8 cellular contexts compared by ENCODE assay signal in genomic region chr12:124862768-124863408, GRCh38. TPM values are rescaled to one million over a fixed set of nuclear protein-coding genes. Genes with fewer than 3 reads are reported as not detected.
DNase-seq lines count a peak whose midpoint lies in the region; ATAC-seq and TF ChIP-seq lines count a peak whose summit lies in the region.

No MANE protein-coding gene starts in this region.

- no peaks in the 10 kb centered on the region for H3K27me3 Mint-ChIP-seq in activated naive CD8-positive, alpha-beta T cell

- peak overlapping the region; percentile 81 for H3K27ac Mint-ChIP-seq in activated naive CD8-positive, alpha-beta T cell

- peaks cover 2% of the 10 kb centered on the region; the same call in 1 of the 2 replicates for H3K27me3 ChIP-seq in H7 (ENCODE audit: control insufficient read depth, insufficient read depth, low read length)
- H3K27me3 ChIP-seq in Loucy (ENCODE audit: insufficient read depth, low read length, poor library complexity, severe bottlenecking), result no peaks in the 10 kb centered on the region
- H3K27me3 ChIP-seq in left ventricle myocardium inferior (ENCODE audit: low read depth), result no peaks in the 10 kb centered on the region
- H3K27me3 ChIP-seq in psoas muscle (ENCODE audit: insufficient read depth in 3 of 3, low read length in 2 of 3), result no peaks in the 10 kb centered on the region

- H3K4me3 ChIP-seq in H7 (ENCODE audit: insufficient read depth, low read depth, low read length), result peak overlapping the region; percentile 86
- peak overlapping the region; percentile 81 for H3K4me3 ChIP-seq in Loucy (ENCODE audit: low read length, poor library complexity, severe bottlenecking)
- peak overlapping the region; percentile 78 for H3K4me3 ChIP-seq in left ventricle myocardium inferior
- H3K4me3 ChIP-seq in psoas muscle, result peak overlapping the region; percentile 71

- peaks cover 18% of the 10 kb centered on the region for H3K4me1 Mint-ChIP-seq in activated naive CD8-positive, alpha-beta T cell (ENCODE audit: low read depth)

- peak overlapping the region; percentile 89 for H3K4me2 ChIP-seq in Loucy (ENCODE audit: low read depth, low read length, poor library complexity, severe bottlenecking)

- no peaks in the 10 kb centered on the region for H3K36me3 Mint-ChIP-seq in activated naive CD8-positive, alpha-beta T cell

- TF ChIP-seq CTCF in Loucy (conservative IDR thresholded peaks at IDR 0.05; ENCODE audit: low read length), result no peak
- TF ChIP-seq CTCF in left ventricle myocardium inferior (IDR thresholded peaks at IDR 0.05; ENCODE audit: borderline replicate concordance), result no peak
- no peak for TF ChIP-seq CTCF in psoas muscle (IDR thresholded peaks at IDR 0.05)

- peak; percentile 62 for DNase-seq in DMS 273 (lab: John Stamatoyannopoulos, UW; ENCODE audit: unreplicated experiment)
- DNase-seq in DMS 273 treated with DMSO at 0.1 percent for 48 hours (lab: John Stamatoyannopoulos, UW), result no peak
- peak; percentile 67 for DNase-seq in H7
- no peak for DNase-seq in left ventricle myocardium inferior
- DNase-seq in psoas muscle, result no peak
- DNase-seq in NCI-H510A (lab: John Stamatoyannopoulos, UW), result no peak

- H3K9me3 ChIP-seq in Loucy (ENCODE audit: insufficient read depth, low read depth, low read length), result no peaks in the 10 kb centered on the region
- no peaks in the 10 kb centered on the region for H3K9me3 ChIP-seq in left ventricle myocardium inferior (replicated peaks)
- no peaks in the 10 kb centered on the region for H3K9me3 ChIP-seq in psoas muscle

- H3K27ac ChIP-seq in left ventricle myocardium inferior (replicated peaks) (peak overlapping the region; percentile 52), psoas muscle (peak overlapping the region; percentile 75)

- peaks cover 36% of the 10 kb centered on the region for H3K4me1 ChIP-seq in Loucy (ENCODE audit: insufficient read depth, low read length, poor library complexity, severe bottlenecking)
- peaks cover 29% of the 10 kb centered on the region for H3K4me1 ChIP-seq in left ventricle myocardium inferior
- no peaks in the 10 kb centered on the region for H3K4me1 ChIP-seq in psoas muscle

- peaks cover 9% of the 10 kb centered on the region; the same call in 1 of the 2 replicates for H3K79me2 ChIP-seq in Loucy (ENCODE audit: insufficient read depth, low read length)

- H4K20me1 ChIP-seq in Loucy (ENCODE audit: insufficient read depth, low read length, poor library complexity, severe bottlenecking), result no peaks in the 10 kb centered on the region

- H3K9me3 Mint-ChIP-seq in activated naive CD8-positive, alpha-beta T cell (ENCODE audit: low read depth), result no peaks in the 10 kb centered on the region

- peak; percentile 7 to 38 (median 23) for ATAC-seq in psoas muscle

- 22 to 31% (median 23%) methylated on average over 22 of the region's 22 CpGs for WGBS in psoas muscle, 3 donors

- no peaks in the 10 kb centered on the region for H3F3A ChIP-seq in Loucy (ENCODE audit: low read depth)

- H3K4me3 Mint-ChIP-seq in activated naive CD8-positive, alpha-beta T cell, result peak overlapping the region; percentile 87

- peak overlapping the region; percentile 87 for H3K9ac ChIP-seq in Loucy (ENCODE audit: low read depth, low read length, poor library complexity, severe bottlenecking)

- intact Hi-C loops in left ventricle myocardium inferior (cut with micrococcal nuclease) (no loop called here), psoas muscle (cut with DNase I) (no loop called here)

- H3K36me3 ChIP-seq in H7 (replicated peaks; ENCODE audit: control insufficient read depth, insufficient read depth, low read length), result peaks cover 2% of the 10 kb centered on the region
- no peaks in the 10 kb centered on the region for H3K36me3 ChIP-seq in Loucy (ENCODE audit: insufficient read depth, low read length)
- no peaks in the 10 kb centered on the region for H3K36me3 ChIP-seq in left ventricle myocardium inferior
- H3K36me3 ChIP-seq in psoas muscle (ENCODE audit: insufficient read depth in 1 of 2, low read depth in 1 of 2), result peaks cover 0 to 9% of the 10 kb centered on the region in 2 donors

- peak overlapping the region; percentile 91 for H2AFZ ChIP-seq in Loucy (ENCODE audit: low read length)

- H3K9me2 ChIP-seq in Loucy (replicated peaks; ENCODE audit: low read depth, low read length), result no peaks in the 10 kb centered on the region

RNA-seq across cellular contexts. Expression of gene SCARB1, which starts 0.8 kb away (rescaled TPM):
- total RNA-seq in H7 (2014; rRNA removed; shearing (Covaris generic)), result 44.9 and 45.1 TPM in 2 replicates
- total RNA-seq in left ventricle myocardium inferior (11.1 TPM), psoas muscle (10 to 100 TPM in 2 of 4 donors, 1 to 10 TPM in 2; 9.1 to 19.6 (median 12.6) TPM)
- polyA plus RNA-seq in psoas muscle, result 1 to 10 TPM; 5.7 to 8.6 (median 7.9) TPM

RNA-seq across cellular contexts. Expression of gene UBC, which starts 51.6 kb away (rescaled TPM):
- 1,051 and 1,131 TPM in 2 replicates for total RNA-seq in H7 (2014; rRNA removed; shearing (Covaris generic))
- 1,154 TPM for total RNA-seq in left ventricle myocardium inferior
- over 10,000 TPM in 1 of 4 donors, 1,000 to 10,000 TPM in 3; 2,036 to 18,039 (median 3,061) TPM for total RNA-seq in psoas muscle
- polyA plus RNA-seq in psoas muscle, result 1,000 to 10,000 TPM; 2,132 to 9,997 (median 2,719) TPM

Comparison
In these comparisons a context has a peak if more than half of its experiments do, and no peak if none do; other contexts are left out.
1. DNase-seq: peak in DMS 273 (single experiment) and H7 (single experiment); none in DMS 273 treated with DMSO at 0.1 percent for 48 hours (single experiment), left ventricle myocardium inferior (single experiment), psoas muscle (0 of 2) and NCI-H510A (single experiment).
2. Peak in every context shown above with its lines, with median percentiles within 50 percentile points of each other: H3K4me3 ChIP-seq.